Comparison of ENCODE assay signal across 14 cellular contexts in the genomic region with DNA sequence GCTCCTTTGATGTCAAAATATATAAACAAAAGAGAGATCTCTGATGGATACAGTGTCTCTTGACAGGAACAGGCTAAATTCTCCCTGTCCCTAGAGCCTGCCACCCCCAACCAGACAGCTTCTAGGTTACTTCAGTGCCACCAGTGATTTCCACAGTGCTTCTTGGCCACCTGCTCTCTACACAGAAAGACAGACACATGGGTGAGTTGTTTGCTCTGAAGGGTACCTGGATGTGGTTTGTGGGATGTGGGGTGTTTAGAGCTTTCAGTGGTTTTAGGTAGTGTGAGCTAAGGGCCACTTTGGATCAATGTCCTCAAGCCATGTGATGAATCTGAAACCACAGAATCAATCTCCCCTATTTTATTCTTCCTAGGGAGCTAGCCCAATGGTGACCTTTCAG.
"Had no signal": no experiment of that assay in that cellular context is flagged by ENCODE, and none has a peak within 500 bp of the region (broad histone marks: within the 10 kb centered on the region; RNA-seq: fewer than 3 reads in every experiment).

No MANE protein-coding gene starts in this region.

- H2AFZ ChIP-seq: neural progenitor cell had no signal

- H3K4me3 Mint-ChIP-seq: activated T-cell treated with anti-CD3 and anti-CD28 coated beads, Interleukin-2, amount 50 U/mL, for 4 hours; neural progenitor cell; stimulated activated naive CD8-positive, alpha-beta T cell treated with anti-CD3 and anti-CD28 coated beads, Interleukin-15, Interleukin-2, amounts not matched to agents 100 ng/mL and 50 ng/mL, for 24 hours had no signal

- H3K36me3 Mint-ChIP-seq: brain, neural progenitor cell had no signal

- H3K27me3 ChIP-seq: pancreas, testis had no signal

- DNase-seq: activated CD4-positive, alpha-beta T cell treated with anti-CD3 and anti-CD28 coated beads for 48 hours; activated T-cell treated with anti-CD3 and anti-CD28 coated beads, Interleukin-2, amount 50 U/mL, for 4 hours; amygdala; effector memory CD4-positive, alpha-beta T cell; kidney glomerular epithelial cell; mesendoderm; pancreas; stimulated activated CD4-positive, alpha-beta T cell treated with anti-CD3 and anti-CD28 coated beads, Interleukin-12 subunit alpha, Interleukin-12 subunit beta, amount 100 ng/mL, for 4 hours; SW 1271; testis; WERI-Rb-1 had no signal

- H3K9me3 Mint-ChIP-seq: activated T-cell treated with anti-CD3 and anti-CD28 coated beads, Interleukin-2, amount 50 U/mL, for 4 hours; brain; neural progenitor cell; stimulated activated naive CD8-positive, alpha-beta T cell treated with anti-CD3 and anti-CD28 coated beads, Interleukin-15, Interleukin-2, amounts not matched to agents 100 ng/mL and 50 ng/mL, for 24 hours had no signal

- H3K27ac ChIP-seq: neural progenitor cell, pancreas, testis, WERI-Rb-1 had no signal

- H3K4me1 ChIP-seq: neural progenitor cell, pancreas, testis had no signal

- H3K9ac ChIP-seq: neural progenitor cell had no signal

- H3K4me2 ChIP-seq: neural progenitor cell had no signal

- H3K9me3 ChIP-seq: pancreas, testis had no signal

- H3K4me1 Mint-ChIP-seq: brain, neural progenitor cell had no signal

- H3K4me3 ChIP-seq: neural progenitor cell, pancreas, testis had no signal

- H3K36me3 ChIP-seq: neural progenitor cell, pancreas, WERI-Rb-1 had no signal

- H3K27ac Mint-ChIP-seq: brain; neural progenitor cell; stimulated activated naive CD8-positive, alpha-beta T cell treated with anti-CD3 and anti-CD28 coated beads, Interleukin-15, Interleukin-2, amounts not matched to agents 100 ng/mL and 50 ng/mL, for 24 hours had no signal

- ATAC-seq: pancreas had no signal
